In the genomic region with DNA sequence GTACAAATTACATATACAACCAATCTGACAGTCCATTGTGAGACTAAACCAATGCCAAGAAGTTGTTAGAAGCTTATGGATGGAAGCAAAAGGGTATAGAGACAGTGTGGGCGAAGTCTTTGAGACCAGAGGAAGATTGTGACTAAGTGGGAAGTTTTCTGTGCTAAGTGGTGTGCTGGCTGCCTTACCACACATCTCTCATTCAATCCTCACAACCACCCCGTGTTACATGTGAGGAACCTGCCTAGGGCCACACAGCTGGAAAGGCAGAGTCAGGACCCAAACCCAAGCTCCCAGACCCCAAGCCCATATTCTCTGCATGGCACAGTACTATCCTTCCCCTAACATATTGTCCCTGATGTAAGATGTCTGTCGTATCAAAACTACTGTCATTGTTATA, we compare ENCODE assay signal across 25 cellular contexts. TPM values are rescaled to one million over a fixed set of nuclear protein-coding genes. Genes with fewer than 3 reads are reported as not detected.
DNase-seq lines count a peak whose midpoint lies in the region; ATAC-seq, FAIRE-seq and TF ChIP-seq lines count a peak whose summit lies in the region.
"Had no signal": no experiment of that assay in that cellular context is flagged by ENCODE, and none has a peak within 500 bp of the region (broad histone marks: within the 10 kb centered on the region; RNA-seq: fewer than 3 reads in every experiment).

No MANE protein-coding gene starts in this region.

- peaks cover 0 to 21% (median 11%) of the 10 kb centered on the region in 6 donors for H3K4me1 ChIP-seq in spleen
- H3K4me1 ChIP-seq: Caco-2, upper lobe of right lung had no signal

- no peak for TF ChIP-seq POLR2A in spleen (IDR thresholded peaks at IDR 0.05)

- FAIRE-seq in GM18507 (lab: Jason Lieb, UNC), result peak; percentile 44
- FAIRE-seq: H1, small intestine had no signal

- intact Hi-C loops in activated CD4-positive, alpha-beta memory T cell treated with anti-CD3 and anti-CD28 coated beads for 36 hours (cut with micrococcal nuclease), result loop anchor here (1.0 to 2.0 kb wide), 2 partner anchors 43 to 199 kb away; no protein-coding TSS in a partner anchor
- intact Hi-C loops in natural killer cell (cut with micrococcal nuclease), result loop anchor here (1.0 to 2.0 kb wide), 2 partner anchors 13 to 34 kb away; no protein-coding TSS in a partner anchor
- intact Hi-C loops in spleen (cut with DNase I; ENCODE audit: low total_unique reads), result no loop called here

- H3K4me1 Mint-ChIP-seq in activated CD4-positive, alpha-beta memory T cell treated with anti-CD3 and anti-CD28 coated beads for 36 hours (ENCODE audit: low read depth), result peaks cover 41% of the 10 kb centered on the region
- H3K4me1 Mint-ChIP-seq in activated CD4-positive, alpha-beta memory T cell treated with anti-CD3 and anti-CD28 coated beads, Interleukin-2, amount 10 ng/mL, durations not matched to agents 7 days and 5 days, result peaks cover 25% of the 10 kb centered on the region
- H3K4me1 Mint-ChIP-seq in activated T-helper 17 cell treated with anti-CD3 and anti-CD28 coated beads, Interleukin-2, amount 50 U/mL, for 72 hours, result peaks cover 20% of the 10 kb centered on the region
- peaks cover 20 to 27% of the 10 kb centered on the region in 2 donors for H3K4me1 Mint-ChIP-seq in natural killer cell

- no peaks in the 10 kb centered on the region for H3K36me3 ChIP-seq in spleen
- H3K36me3 ChIP-seq: BLaER1, cardiac muscle cell, SJSA1, upper lobe of right lung had no signal

- no peaks in the 10 kb centered on the region for H3K27me3 Mint-ChIP-seq in activated CD4-positive, alpha-beta memory T cell treated with anti-CD3 and anti-CD28 coated beads for 36 hours
- H3K27me3 Mint-ChIP-seq in activated CD4-positive, alpha-beta memory T cell treated with anti-CD3 and anti-CD28 coated beads, Interleukin-2, amount 10 ng/mL, durations not matched to agents 7 days and 5 days, result no peaks in the 10 kb centered on the region
- no peaks in the 10 kb centered on the region for H3K27me3 Mint-ChIP-seq in activated T-helper 17 cell treated with anti-CD3 and anti-CD28 coated beads, Interleukin-2, amount 50 U/mL, for 72 hours
- H3K27me3 Mint-ChIP-seq in natural killer cell (ENCODE audit: low read depth in 2 of 2), result peaks cover 0 to 1% of the 10 kb centered on the region in 2 donors
- H3K27me3 Mint-ChIP-seq: IgD-negative memory B cell had no signal

- POLR2A ChIA-PET in activated CD4-positive, alpha-beta memory T cell treated with anti-CD3 and anti-CD28 coated beads for 36 hours (lab: Charles Lee), result interaction anchor here (0.5 to 2.2 kb wide), 10 partner anchors 12 to 226 kb away, joined by 3 to 14 read pairs (median 4); a partner anchor contains a TSS
- POLR2A ChIA-PET in activated CD4-positive, alpha-beta memory T cell treated with anti-CD3 and anti-CD28 coated beads, Interleukin-2, amount 10 ng/mL, durations not matched to agents 7 days and 5 days (lab: Charles Lee), result interaction anchor here (1.2 to 2.2 kb wide), 4 partner anchors 11 to 54 kb away, joined by 3 to 7 read pairs (median 3); no protein-coding TSS in a partner anchor

- peaks cover 4% of the 10 kb centered on the region for H3K36me3 Mint-ChIP-seq in activated CD4-positive, alpha-beta memory T cell treated with anti-CD3 and anti-CD28 coated beads for 36 hours
- no peaks in the 10 kb centered on the region for H3K36me3 Mint-ChIP-seq in activated CD4-positive, alpha-beta memory T cell treated with anti-CD3 and anti-CD28 coated beads, Interleukin-2, amount 10 ng/mL, durations not matched to agents 7 days and 5 days (ENCODE audit: low read depth)
- no peaks in the 10 kb centered on the region for H3K36me3 Mint-ChIP-seq in activated T-helper 17 cell treated with anti-CD3 and anti-CD28 coated beads, Interleukin-2, amount 50 U/mL, for 72 hours (ENCODE audit: low read depth)
- H3K36me3 Mint-ChIP-seq in natural killer cell, result no peaks in the 10 kb centered on the region

- CTCF ChIA-PET in activated CD4-positive, alpha-beta memory T cell treated with anti-CD3 and anti-CD28 coated beads for 36 hours (lab: Charles Lee), result interaction anchor here (1.0 to 2.1 kb wide), 5 partner anchors 12 to 660 kb away, joined by 3 to 6 read pairs (median 3); a partner anchor contains a TSS
- CTCF ChIA-PET in activated CD4-positive, alpha-beta memory T cell treated with anti-CD3 and anti-CD28 coated beads, Interleukin-2, amount 10 ng/mL, durations not matched to agents 7 days and 5 days (lab: Charles Lee), result no interaction called here

- peak; percentile 74 for ATAC-seq in activated T-helper 17 cell treated with anti-CD3 and anti-CD28 coated beads, Interleukin-2, amount 50 U/mL, for 72 hours (replicated peaks)
- ATAC-seq in natural killer cell (peak in 1 of 3 donors; percentile 11), HG02840 (IDR thresholded peaks at IDR 0.05; ENCODE audit: low FRiP score, unreplicated experiment) (no peak)
- ATAC-seq: upper lobe of right lung had no signal

- no peak overlapping the region for H3K4me3 ChIP-seq in spleen
- H3K4me3 ChIP-seq: BLaER1, cardiac muscle cell, SJSA1, upper lobe of right lung had no signal

- WGBS in spleen, 5 donors, result 74 to 89% (median 77%) methylated on average over 3 of the region's 3 CpGs

- peak; percentile 55 for DNase-seq in activated CD4-positive, alpha-beta memory T cell treated with anti-CD3 and anti-CD28 coated beads for 36 hours
- no peak for DNase-seq in activated CD4-positive, alpha-beta memory T cell treated with anti-CD3 and anti-CD28 coated beads, Interleukin-2, amount 10 ng/mL, durations not matched to agents 7 days and 5 days
- DNase-seq in GM18507 (ENCODE audit: extremely low spot score, insufficient read length, low read depth), result no peak
- no peak for DNase-seq in natural killer cell
- no peak for DNase-seq in NCI-H1930 (lab: John Stamatoyannopoulos, UW)
- no peak for DNase-seq in spleen
- DNase-seq: activated CD8-positive, alpha-beta memory T cell treated with anti-CD3 and anti-CD28 coated beads for 24 hours; anterior cingulate cortex; Caco-2; DMS79 treated with DMSO at 0.1 percent for 48 hours; glutamatergic neuron; NCI-H1436; NCI-H524; small intestine; stimulated activated CD4-positive, alpha-beta T cell treated with anti-CD3 and anti-CD28 coated beads, Interleukin-4, amount 100 ng/mL, for 4 hours; substantia nigra; upper lobe of right lung had no signal

- peaks cover 0 to 13% (median 8%) of the 10 kb centered on the region in 8 donors for H3K9me3 ChIP-seq in spleen
- H3K9me3 ChIP-seq: upper lobe of right lung had no signal

- H3K27ac ChIP-seq in spleen, result no peak overlapping the region
- H3K27ac ChIP-seq: BLaER1, cardiac muscle cell, SJSA1, upper lobe of right lung, VCaP had no signal

- no peaks in the 10 kb centered on the region for H3K27me3 ChIP-seq in spleen (replicated peaks in 1 of 7)
- H3K27me3 ChIP-seq: BLaER1, cardiac muscle cell, SJSA1, upper lobe of right lung had no signal

- peaks cover 7% of the 10 kb centered on the region for H3K9me3 Mint-ChIP-seq in activated CD4-positive, alpha-beta memory T cell treated with anti-CD3 and anti-CD28 coated beads for 36 hours
- H3K9me3 Mint-ChIP-seq in activated CD4-positive, alpha-beta memory T cell treated with anti-CD3 and anti-CD28 coated beads, Interleukin-2, amount 10 ng/mL, durations not matched to agents 7 days and 5 days, result peaks cover 3% of the 10 kb centered on the region
- H3K9me3 Mint-ChIP-seq in activated T-helper 17 cell treated with anti-CD3 and anti-CD28 coated beads, Interleukin-2, amount 50 U/mL, for 72 hours, result peaks cover 7% of the 10 kb centered on the region
- no peaks in the 10 kb centered on the region for H3K9me3 Mint-ChIP-seq in natural killer cell

- TF ChIP-seq CTCF in natural killer cell (IDR thresholded peaks at IDR 0.05) (no peak), spleen (IDR thresholded peaks at IDR 0.05 in 8 of 11, conservative IDR thresholded peaks at IDR 0.05 in 3 of 11) (no peak)

- H3K27ac Mint-ChIP-seq in activated CD4-positive, alpha-beta memory T cell treated with anti-CD3 and anti-CD28 coated beads for 36 hours, result peak overlapping the region; percentile 84
- H3K27ac Mint-ChIP-seq in activated CD4-positive, alpha-beta memory T cell treated with anti-CD3 and anti-CD28 coated beads, Interleukin-2, amount 10 ng/mL, durations not matched to agents 7 days and 5 days, result no peak overlapping the region
- H3K27ac Mint-ChIP-seq in activated T-helper 17 cell treated with anti-CD3 and anti-CD28 coated beads, Interleukin-2, amount 50 U/mL, for 72 hours, result peak overlapping the region; percentile 86
- peak overlapping the region; percentile 88 to 90 for H3K27ac Mint-ChIP-seq in natural killer cell

- no peak overlapping the region for H3K4me3 Mint-ChIP-seq in activated CD4-positive, alpha-beta memory T cell treated with anti-CD3 and anti-CD28 coated beads for 36 hours
- no peak overlapping the region for H3K4me3 Mint-ChIP-seq in activated CD4-positive, alpha-beta memory T cell treated with anti-CD3 and anti-CD28 coated beads, Interleukin-2, amount 10 ng/mL, durations not matched to agents 7 days and 5 days
- H3K4me3 Mint-ChIP-seq in activated T-helper 17 cell treated with anti-CD3 and anti-CD28 coated beads, Interleukin-2, amount 50 U/mL, for 72 hours, result peak overlapping the region; percentile 49
- H3K4me3 Mint-ChIP-seq in natural killer cell, result no peak overlapping the region
- H3K4me3 Mint-ChIP-seq: IgD-negative memory B cell had no signal

RNA-seq across cellular contexts. Expression of a gene that starts 53.5 kb away (rescaled TPM):
- total RNA-seq in activated CD4-positive, alpha-beta memory T cell treated with anti-CD3 and anti-CD28 coated beads for 36 hours, result 1 to 10 TPM; 8.8 to 8.9 TPM
- 10 to 100 TPM; 18.8 to 20.5 TPM for total RNA-seq in activated CD4-positive, alpha-beta memory T cell treated with anti-CD3 and anti-CD28 coated beads, Interleukin-2, amount 10 ng/mL, durations not matched to agents 7 days and 5 days
- total RNA-seq in activated T-helper 17 cell treated with anti-CD3 and anti-CD28 coated beads, Interleukin-2, amount 50 U/mL, for 72 hours, result 10 to 100 TPM in 1 of 2 donors, 1 to 10 TPM in 1; 8.2 to 11.7 TPM
- total RNA-seq in natural killer cell (100 to 1,000 TPM; 109 to 231 (median 210) TPM), spleen (10 to 100 TPM in 1 of 7 donors, 1 to 10 TPM in 6; 6.6 to 11.9 (median 7.6) TPM)
- 1 to 10 TPM; 3.4 to 7.4 (median 4.4) TPM for polyA plus RNA-seq in spleen

Comparison
In these comparisons a context has a peak if more than half of its experiments do, and no peak if none do; other contexts are left out.
1. RNA of a gene that starts 53.5 kb away (total RNA-seq): 109 to 231 TPM in natural killer cell; 18.8 to 20.5 TPM in activated CD4-positive, alpha-beta memory T cell treated with anti-CD3 and anti-CD28 coated beads, Interleukin-2, amount 10 ng/mL, durations not matched to agents 7 days and 5 days, 8.2 to 11.7 TPM in activated T-helper 17 cell treated with anti-CD3 and anti-CD28 coated beads, Interleukin-2, amount 50 U/mL, for 72 hours, 8.8 to 8.9 TPM in activated CD4-positive, alpha-beta memory T cell treated with anti-CD3 and anti-CD28 coated beads for 36 hours and 6.6 to 11.9 TPM in spleen; every median in the first group is over 4 times any median in the second.